8 cellular contexts compared by ENCODE assay signal in the genomic region with DNA sequence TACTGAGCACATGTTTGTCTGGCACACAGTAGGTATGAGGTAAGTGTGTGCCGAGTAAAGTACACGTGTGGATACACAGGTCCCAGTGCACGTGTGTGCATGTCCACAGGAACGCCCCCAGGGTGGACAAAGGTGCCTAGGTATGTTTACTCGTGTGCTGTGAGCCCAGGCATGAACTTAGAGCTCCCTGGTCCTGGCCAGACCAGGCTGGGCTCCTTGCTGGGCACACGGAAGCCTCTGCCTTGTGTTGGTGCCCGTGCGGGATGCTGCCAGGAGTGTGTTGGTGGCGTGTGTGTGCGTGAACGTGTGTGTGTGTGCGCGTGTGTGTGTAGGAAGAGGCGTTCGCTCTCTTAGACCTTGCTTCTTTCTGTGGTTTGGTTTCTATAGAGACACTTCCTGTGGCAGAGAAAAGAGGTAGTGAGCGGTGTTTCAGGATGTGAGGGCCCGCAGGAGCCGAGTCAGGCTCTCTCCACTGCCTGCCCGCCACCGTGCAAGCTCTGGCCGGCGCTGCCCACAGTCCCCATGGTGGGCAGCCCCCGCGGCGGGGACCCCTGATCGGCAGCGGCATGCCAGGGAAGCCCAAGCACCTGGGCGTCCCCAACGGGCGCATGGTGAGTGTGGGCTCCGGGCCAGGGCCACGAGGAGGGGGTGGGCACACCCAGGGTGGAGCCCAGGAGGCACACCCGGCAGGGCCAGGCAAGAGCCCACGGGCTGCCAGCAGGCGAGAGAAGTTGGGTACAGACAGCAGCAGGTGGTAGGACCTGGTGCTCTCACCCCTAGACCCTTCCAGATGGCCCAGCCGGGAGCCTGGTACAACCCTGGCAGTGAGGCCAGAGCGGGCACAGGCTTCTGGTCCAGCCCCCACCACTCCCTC. TPM values are rescaled to one million over a fixed set of nuclear protein-coding genes. Genes with fewer than 3 reads are reported as not detected.
A peak's percentile ranks its signal among the peaks of the same experiment; 100 is the strongest.
DNase-seq lines count a peak whose midpoint lies in the region; ATAC-seq and TF ChIP-seq lines count a peak whose summit lies in the region.

TSS of gene RGS14 (plus strand) at position 466 of the 874 bp plus-strand sequence. CDS start at position 567, 101 bp downstream.

- H3K36me3 Mint-ChIP-seq in IgD-negative memory B cell, result peaks cover 4% of the 10 kb centered on the region
- peaks cover 14% of the 10 kb centered on the region for H3K36me3 Mint-ChIP-seq in activated naive CD8-positive, alpha-beta T cell treated with anti-CD3 and anti-CD28 coated beads for 36 hours
- no peaks in the 10 kb centered on the region for H3K36me3 Mint-ChIP-seq in immature natural killer cell

- H3K36me3 ChIP-seq in ascending aorta, result no peaks in the 10 kb centered on the region

- H3K9me3 Mint-ChIP-seq in IgD-negative memory B cell (no peaks in the 10 kb centered on the region), immature natural killer cell (no peaks in the 10 kb centered on the region)
- H3K9me3 Mint-ChIP-seq in activated naive CD8-positive, alpha-beta T cell treated with anti-CD3 and anti-CD28 coated beads for 36 hours, result peaks cover 10% of the 10 kb centered on the region

- H3K4me3 ChIP-seq in ascending aorta, result peak within 1 kb of the TSS in 1 of 2 donors; percentile 52

- peak within 1 kb of the TSS; percentile 80 to 99 (median 99) for H3K27ac Mint-ChIP-seq in IgD-negative memory B cell
- peak within 1 kb of the TSS; percentile 87 for H3K27ac Mint-ChIP-seq in activated naive CD8-positive, alpha-beta T cell treated with anti-CD3 and anti-CD28 coated beads for 36 hours
- peak within 1 kb of the TSS; percentile 83 to 97 (median 92) for H3K27ac Mint-ChIP-seq in immature natural killer cell

- H3K9me3 ChIP-seq in ascending aorta, result no peaks in the 10 kb centered on the region

- DNase-seq in Daoy (ENCODE audit: low read depth) (peak; percentile 65), SW480 (ENCODE audit: low spot score) (peak; percentile 94), immature natural killer cell (peak; percentile 85 to 86 (median 85)), ascending aorta (ENCODE audit: low spot score in 2 of 2) (no peak)
- DNase-seq in activated naive CD8-positive, alpha-beta T cell treated with anti-CD3 and anti-CD28 coated beads for 36 hours, result peak; percentile 67
- DNase-seq in stimulated activated CD4-positive, alpha-beta T cell treated with anti-CD3 and anti-CD28 coated beads, Interleukin-4, amount 100 ng/mL, for 4 hours, result peak; percentile 43 to 67

- H3K4me1 Mint-ChIP-seq in IgD-negative memory B cell (peaks cover 25 to 56% (median 50%) of the 10 kb centered on the region in 3 donors), immature natural killer cell (peaks cover 69 to 76% of the 10 kb centered on the region in 2 donors)
- H3K4me1 Mint-ChIP-seq in activated naive CD8-positive, alpha-beta T cell treated with anti-CD3 and anti-CD28 coated beads for 36 hours, result peaks cover 66% of the 10 kb centered on the region

- ATAC-seq in GM21447 (IDR thresholded peaks at IDR 0.05; ENCODE audit: unreplicated experiment), result peak; percentile 92

- H3K4me1 ChIP-seq in ascending aorta, result no peaks in the 10 kb centered on the region

- H3K4me3 Mint-ChIP-seq in IgD-negative memory B cell, result peak within 1 kb of the TSS; percentile 69 to 92 (median 90)
- peak within 1 kb of the TSS; percentile 92 for H3K4me3 Mint-ChIP-seq in activated naive CD8-positive, alpha-beta T cell treated with anti-CD3 and anti-CD28 coated beads for 36 hours
- H3K4me3 Mint-ChIP-seq in immature natural killer cell, result peak within 1 kb of the TSS; percentile 79 to 91 (median 83)

- H3K27me3 Mint-ChIP-seq in IgD-negative memory B cell (peaks cover 3% of the 10 kb centered on the region), immature natural killer cell (ENCODE audit: low read depth in 3 of 3) (peaks cover 4 to 16% (median 15%) of the 10 kb centered on the region in 3 donors)
- H3K27me3 Mint-ChIP-seq in activated naive CD8-positive, alpha-beta T cell treated with anti-CD3 and anti-CD28 coated beads for 36 hours, result no peaks in the 10 kb centered on the region

- H3K27ac ChIP-seq in ascending aorta, result no peak within 1 kb of the TSS

- H3K27me3 ChIP-seq in ascending aorta, result no peaks in the 10 kb centered on the region

- TF ChIP-seq CTCF in ascending aorta (IDR thresholded peaks at IDR 0.05), result no peak

- intact Hi-C loops in ascending aorta (cut with DNase I), result no loop called here

RNA-seq across cellular contexts. Expression of gene RGS14, which starts in this region (rescaled TPM):
- total RNA-seq in Daoy (2014; rRNA removed; shearing (Covaris generic)), result 18.1 and 30.5 TPM in 2 replicates
- 49.5 TPM for polyA plus RNA-seq in IgD-negative memory B cell
- total RNA-seq in activated naive CD8-positive, alpha-beta T cell treated with anti-CD3 and anti-CD28 coated beads for 36 hours, result 10 to 100 TPM; 38.9 to 41.2 TPM
- 10 to 100 TPM; 27.1 to 64.5 (median 33.8) TPM for polyA plus RNA-seq in immature natural killer cell
- total RNA-seq in ascending aorta, result 4.5 TPM

Comparison
In these comparisons a context has a peak if more than half of its experiments do, and no peak if none do; other contexts are left out.
1. DNase-seq: peak in Daoy (single experiment), SW480 (single experiment), activated naive CD8-positive, alpha-beta T cell treated with anti-CD3 and anti-CD28 coated beads for 36 hours (single experiment), immature natural killer cell (3 of 3) and stimulated activated CD4-positive, alpha-beta T cell treated with anti-CD3 and anti-CD28 coated beads, Interleukin-4, amount 100 ng/mL, for 4 hours (2 of 2); none in ascending aorta (0 of 2).
2. Peak in every context shown above with its lines, with median percentiles within 50 percentile points of each other: H3K27ac Mint-ChIP-seq and H3K4me3 Mint-ChIP-seq.